Comparison of ENCODE assay signal across 9 cellular contexts in genomic region chr5:38516649-38517048, GRCh38. TPM values are rescaled to one million over a fixed set of nuclear protein-coding genes. Genes with fewer than 3 reads are reported as not detected.
DNase-seq lines count a peak whose midpoint lies in the region; ATAC-seq, FAIRE-seq and TF ChIP-seq lines count a peak whose summit lies in the region.
"Not testable (repeated sequence)": the region's sequence is repeated elsewhere in the genome, so short reads cannot be mapped to it uniquely, and the experiment has no call there.
"Had no signal": no experiment of that assay in that cellular context is flagged by ENCODE, and none has a peak within 500 bp of the region (broad histone marks: within the 10 kb centered on the region; RNA-seq: fewer than 3 reads in every experiment).

No MANE protein-coding gene starts in this region.

- H3K9me1 ChIP-seq in K562 (ENCODE audit: control insufficient read depth, insufficient read depth, low read length) = not testable (repeated sequence)

- not testable (repeated sequence) for TF ChIP-seq EP300 in K562 (IDR thresholded peaks at IDR 0.05; ENCODE audit: low read length)

- H4K20me1 ChIP-seq in K562 (replicated peaks; ENCODE audit: control insufficient read depth, insufficient read depth, low read length) = not testable (repeated sequence)

- not testable (repeated sequence) for H3K36me3 ChIP-seq in HEK293 (ENCODE audit: control insufficient read depth in 2 of 2, insufficient read depth in 1 of 2, low read length in 2 of 2); K562 (ENCODE audit: control insufficient read depth, insufficient read depth, low read length)
- H3K36me3 ChIP-seq in SJCRH30 = peaks cover 27% of the 10 kb centered on the region

- CTCF ChIA-PET in HEK293 (lab: Yijun Ruan, JAX) = interaction anchor here (1.0 to 1.6 kb wide), 4 partner anchors 9 to 75 kb away, joined by 6 to 10 read pairs (median 6); no protein-coding TSS in a partner anchor
- CTCF ChIA-PET in K562 (lab: Yijun Ruan, JAX; ENCODE audit: low intra/inter-chr PET ratio) = not testable (repeated sequence)

- not testable (repeated sequence) for H3K9me3 ChIP-seq in HEK293 (ENCODE audit: control insufficient read depth, insufficient read depth, low read depth, low read length); SJCRH30 (replicated peaks); K562 (replicated peaks; ENCODE audit: control insufficient read depth, insufficient read depth, low read depth, low read length)

- H3K4me3 Mint-ChIP-seq in progenitor cell of endocrine pancreas (ENCODE audit: low read depth) = not testable (repeated sequence)

- not testable (repeated sequence) for TF ChIP-seq POLR2A in K562 (conservative IDR thresholded peaks at IDR 0.05)

- not testable (repeated sequence) for BruUV-seq in K562 (replicated peaks; lab: Mats Ljungman, UMichigan)

- H3K4me3 ChIP-seq in HEK293 (ENCODE audit: low read depth, low read length); SJCRH30; K562: not testable (repeated sequence)

- not testable (repeated sequence) for H3K9ac ChIP-seq in K562 (ENCODE audit: insufficient read depth in 1 of 2, low read depth in 2 of 2, low read length in 2 of 2)

- in situ Hi-C loops in K562 (cut with MboI) = not testable (repeated sequence)

- H3K27ac ChIP-seq in HEK293 (ENCODE audit: extremely low read depth, low read depth, low read length); K562 (ENCODE audit: extremely low read depth, low read depth, low read length): not testable (repeated sequence)
- peak overlapping the region; percentile 85 for H3K27ac ChIP-seq in SJCRH30

- TF ChIP-seq RAD21 in K562 (CRISPR knock-in tag; conservative IDR thresholded peaks at IDR 0.05 in 1 of 2, IDR thresholded peaks at IDR 0.05 in 1 of 2) = not testable (repeated sequence)

- FAIRE-seq in K562 (lab: Jason Lieb, UNC) = not testable (repeated sequence)

- not testable (repeated sequence) for H3K79me2 ChIP-seq in K562 (ENCODE audit: control insufficient read depth, insufficient read depth, low read length)

- POLR2A ChIA-PET in HEK293 (lab: Yijun Ruan, JAX); K562 (lab: Yijun Ruan, JAX): not testable (repeated sequence)

- H3K4me1 Mint-ChIP-seq in progenitor cell of endocrine pancreas (ENCODE audit: low read depth) = not testable (repeated sequence)

- H3K27me3 ChIP-seq in SJCRH30; K562 (ENCODE audit: control insufficient read depth in 2 of 2, insufficient read depth in 2 of 2, low read length in 2 of 2): not testable (repeated sequence)

- peak overlapping the region; percentile 29 for H3K27ac Mint-ChIP-seq in progenitor cell of endocrine pancreas

- peaks cover 13% of the 10 kb centered on the region for H3K4me1 ChIP-seq in HEK293 (ENCODE audit: control insufficient read depth, insufficient read depth, low read length)
- H3K4me1 ChIP-seq in SJCRH30 = peaks cover 22% of the 10 kb centered on the region
- H3K4me1 ChIP-seq in K562 (replicated peaks in 1 of 2; ENCODE audit: control insufficient read depth in 2 of 2, insufficient read depth in 2 of 2, low read length in 2 of 2) = not testable (repeated sequence)

- intact Hi-C loops in K562 (cut with micrococcal nuclease) = not testable (repeated sequence)

- H3K4me2 ChIP-seq in K562 (ENCODE audit: insufficient read depth, low read length) = not testable (repeated sequence)

- ATAC-seq in K562 = not testable (repeated sequence)

- no CpG with 5 or more reads among the region's 3 CpGs for WGBS in K562 (ENCODE audit: insufficient coverage, low coverage, missing lambda C conversion rate)

- not testable (repeated sequence) for H3K9me3 Mint-ChIP-seq in progenitor cell of endocrine pancreas (ENCODE audit: low read depth)

- H3K36me3 Mint-ChIP-seq in progenitor cell of endocrine pancreas (ENCODE audit: insufficient read depth) = peaks cover 18% of the 10 kb centered on the region

- H2AFZ ChIP-seq in K562 (ENCODE audit: low read depth, low read length) = not testable (repeated sequence)

- not testable (repeated sequence) for H3K27me3 Mint-ChIP-seq in progenitor cell of endocrine pancreas

- DNase-seq in M059J (ENCODE audit: low read depth) = peak; percentile 23
- peak; percentile 70 to 72 for DNase-seq in SJCRH30
- DNase-seq in K562 (ENCODE audit: extremely low read depth in 1 of 4, low spot score in 3 of 4); progenitor cell of endocrine pancreas (ENCODE audit: low spot score, unreplicated experiment): not testable (repeated sequence)

- TF ChIP-seq CTCF in HEK293 (tag by site-specific recombination; IDR thresholded peaks at IDR 0.05); K562 (IDR thresholded peaks at IDR 0.05 in 2 of 3, conservative IDR thresholded peaks at IDR 0.05 in 1 of 3; ENCODE audit: insufficient read depth in 2 of 3, low read depth in 1 of 3, low read length in 3 of 3); progenitor cell of endocrine pancreas (IDR thresholded peaks at IDR 0.05; ENCODE audit: unreplicated experiment): not testable (repeated sequence)

TF ChIP-seq in HEK293, 187 proteins besides CTCF, POLR2A, EP300 and RAD21 (continues in another document):
- TF ChIP-seq ZNF202 (tag by site-specific recombination; IDR thresholded peaks at IDR 0.05; ENCODE audit: borderline replicate concordance) (peak; percentile 71; the same call in 1 of the 2 replicates), ZNF280D (tag by site-specific recombination; IDR thresholded peaks at IDR 0.05) (peak; percentile 72; the same call in 1 of the 2 replicates)

TF ChIP-seq in K562, 482 proteins besides CTCF, POLR2A, EP300 and RAD21:
- TF ChIP-seq BCOR (IDR thresholded peaks at IDR 0.05) = 0 out of 2 replicates have a peak, but pooled peaks have one; percentile 11
- peak; percentile 37 for TF ChIP-seq RBM25 (IDR thresholded peaks at IDR 0.05; ENCODE audit: low read depth, low read length, severe bottlenecking)
- peak; percentile 88 for TF ChIP-seq ZNF146 (CRISPR knock-in tag; IDR thresholded peaks at IDR 0.05; ENCODE audit: unreplicated experiment)

RNA-seq across cellular contexts. Expression of gene LIFR, which starts 39.8 kb away (rescaled TPM):
- 8.9 and 10.8 TPM in 2 replicates for total RNA-seq in M059J (2014; rRNA removed; shearing (Covaris generic))
- total RNA-seq in SJCRH30 (2014; rRNA removed; shearing (Covaris generic)) = 27.4 and 30.6 TPM in 2 replicates
- total RNA-seq in K562 (2011; cell fraction: chromatin; rRNA removed; ENCODE audit: low replicate concordance) = 6.4 and 14.6 TPM in 2 replicates
- 3.0 and 3.2 TPM in 2 replicates for total RNA-seq in K562 (2011; cell fraction: nucleolus; rRNA removed)
- total RNA-seq in K562 (2011; cell fraction: nucleoplasm; rRNA removed) = 3.6 and 9.8 TPM in 2 replicates
- total RNA-seq in K562 (2014; rRNA removed) (3.8 TPM in 2 replicates), K562 (2014; rRNA removed; fragmentation: Illumina TruSeq; extraction: Trizol) (3.3 and 4.2 TPM in 2 replicates), K562 (2015; rRNA removed; fragmentation: Illumina TruSeq; extraction: Trizol) (3.1 and 3.4 TPM in 2 replicates), K562 (2021) (3.4 and 3.7 TPM in 2 replicates), progenitor cell of endocrine pancreas (33.4 and 36.4 TPM in 2 replicates)
- polyA plus RNA-seq in K562 (2011; rRNA removed) (0.74 and 5.7 TPM in 2 replicates), K562 (2014; fragmentation: Illumina TruSeq; extraction: Trizol) (1.7 and 1.8 TPM in 2 replicates), K562 (2014; fragmentation: Nextera tagmentation; extraction: Ambion mirVana) (under 1 TPM; 0.43 to 0.61 TPM), K562 (2014; rRNA removed) (0.94 and 1.3 TPM in 2 replicates)
- 0.25 and 1.3 TPM in 2 replicates for polyA plus RNA-seq in K562 (2011; cell fraction: cytosol; rRNA removed)
- 0.87 and 4.5 TPM in 2 replicates for polyA plus RNA-seq in K562 (2011; cell fraction: nucleus; rRNA removed)
- 2.1 and 2.2 TPM in 2 replicates for polyA plus RNA-seq in K562 (2012)
- 4.0 and 23.0 TPM in 2 replicates for polyA minus RNA-seq in K562 (2011; rRNA and poly(A)+ RNA removed)
- 1.4 and 7.7 TPM in 2 replicates for polyA minus RNA-seq in K562 (2011; cell fraction: cytosol; rRNA and poly(A)+ RNA removed)
- 3.1 and 7.5 TPM in 2 replicates for polyA minus RNA-seq in K562 (2011; cell fraction: nucleus; rRNA and poly(A)+ RNA removed)
- total RNA-seq: CD4-positive, CD25-positive, alpha-beta regulatory T cell; CD8-positive, alpha-beta memory T cell had no signal
- polyA plus RNA-seq: CD14-positive monocyte; CD4-positive, alpha-beta memory T cell; CD4-positive, CD25-positive, alpha-beta regulatory T cell; CD8-positive, alpha-beta memory T cell had no signal
